Comparison of ENCODE assay signal across 12 cellular contexts in genomic region chr1:186420923-186421322, GRCh38. TPM values are rescaled to one million over a fixed set of nuclear protein-coding genes. Genes with fewer than 3 reads are reported as not detected.
DNase-seq lines count a peak whose midpoint lies in the region; ATAC-seq and TF ChIP-seq lines count a peak whose summit lies in the region.
"Had no signal": no experiment of that assay in that cellular context is flagged by ENCODE, and none has a peak within 500 bp of the region (broad histone marks: within the 10 kb centered on the region; RNA-seq: fewer than 3 reads in every experiment).

No MANE protein-coding gene starts in this region.

- DNase-seq in GM03348 (ENCODE audit: low spot score) (peak; percentile 27), LoVo (ENCODE audit: low spot score) (no peak), NCI-H2196 (lab: John Stamatoyannopoulos, UW; ENCODE audit: unreplicated experiment) (no peak), caudate nucleus (lab: John Stamatoyannopoulos, UW) (no peak), prostate gland (ENCODE audit: low spot score) (no peak)
- DNase-seq in activated CD8-positive, alpha-beta T cell treated with anti-CD3 and anti-CD28 coated beads, Interleukin-2, amount 10 ng/mL, durations not matched to agents 7 days and 5 days, result no peak
- DNase-seq: dermis blood vessel endothelial cell; DMS53; naive thymus-derived CD8-positive, alpha-beta T cell; WERI-Rb-1 had no signal

- no peaks in the 10 kb centered on the region for H3K4me1 ChIP-seq in prostate gland (replicated peaks)

- peaks cover 20% of the 10 kb centered on the region for H3K4me1 Mint-ChIP-seq in activated CD8-positive, alpha-beta T cell treated with anti-CD3 and anti-CD28 coated beads, Interleukin-2, amount 10 ng/mL, durations not matched to agents 7 days and 5 days (ENCODE audit: low read depth)

- CTCF ChIA-PET in activated CD8-positive, alpha-beta T cell treated with anti-CD3 and anti-CD28 coated beads, Interleukin-2, amount 10 ng/mL, durations not matched to agents 7 days and 5 days (lab: Charles Lee), result interaction anchor here (1.0 to 2.7 kb wide), 5 partner anchors 11 to 565 kb away, joined by 4 to 13 read pairs (median 6); partner anchors contain the start of genes ODR4 and TPR

- peak overlapping the region; percentile 84 for H3K27ac Mint-ChIP-seq in activated CD8-positive, alpha-beta T cell treated with anti-CD3 and anti-CD28 coated beads, Interleukin-2, amount 10 ng/mL, durations not matched to agents 7 days and 5 days

- H3K27me3 ChIP-seq in prostate gland (replicated peaks; ENCODE audit: insufficient read depth), result no peaks in the 10 kb centered on the region

- H3K4me3 Mint-ChIP-seq in activated CD8-positive, alpha-beta T cell treated with anti-CD3 and anti-CD28 coated beads, Interleukin-2, amount 10 ng/mL, durations not matched to agents 7 days and 5 days, result peak overlapping the region; percentile 16
- H3K4me3 Mint-ChIP-seq: naive thymus-derived CD8-positive, alpha-beta T cell had no signal

- H3K9me3 ChIP-seq in prostate gland, result no peaks in the 10 kb centered on the region

- H3K27ac ChIP-seq in caudate nucleus (ENCODE audit: low read depth, low read length) (no peak overlapping the region), prostate gland (no peak overlapping the region)
- H3K27ac ChIP-seq: WERI-Rb-1 had no signal

- no peaks in the 10 kb centered on the region for H3K27me3 Mint-ChIP-seq in activated CD8-positive, alpha-beta T cell treated with anti-CD3 and anti-CD28 coated beads, Interleukin-2, amount 10 ng/mL, durations not matched to agents 7 days and 5 days (ENCODE audit: low read depth)
- H3K27me3 Mint-ChIP-seq: naive thymus-derived CD8-positive, alpha-beta T cell had no signal

- no peak overlapping the region for H3K4me3 ChIP-seq in prostate gland

- TF ChIP-seq POLR2A in prostate gland (IDR thresholded peaks at IDR 0.05), result no peak

- WGBS in prostate gland, result 70% methylated on average over 1 of the region's 1 CpG

- peaks cover 20% of the 10 kb centered on the region for H3K36me3 Mint-ChIP-seq in activated CD8-positive, alpha-beta T cell treated with anti-CD3 and anti-CD28 coated beads, Interleukin-2, amount 10 ng/mL, durations not matched to agents 7 days and 5 days (ENCODE audit: low read depth)

- ATAC-seq in GM19395 (IDR thresholded peaks at IDR 0.05; ENCODE audit: unreplicated experiment), result peak; percentile 94
- ATAC-seq in HG03064 (IDR thresholded peaks at IDR 0.05; ENCODE audit: low read depth, unreplicated experiment), result peak; percentile 96
- peak; percentile 42 for ATAC-seq in activated CD8-positive, alpha-beta T cell treated with anti-CD3 and anti-CD28 coated beads, Interleukin-2, amount 10 ng/mL, durations not matched to agents 7 days and 5 days
- ATAC-seq: naive thymus-derived CD8-positive, alpha-beta T cell had no signal

- TF ChIP-seq CTCF in prostate gland (IDR thresholded peaks at IDR 0.05), result no peak

- POLR2A ChIA-PET in activated CD8-positive, alpha-beta T cell treated with anti-CD3 and anti-CD28 coated beads, Interleukin-2, amount 10 ng/mL, durations not matched to agents 7 days and 5 days (lab: Charles Lee), result interaction anchor here (1.0 kb wide), 1 partner anchor 46 kb away, joined by 3 read pairs; the partner anchor contains the start of gene TPR

- no peaks in the 10 kb centered on the region for H3K36me3 ChIP-seq in prostate gland

- intact Hi-C loops in prostate gland (cut with DNase I), result no loop called here

- no peaks in the 10 kb centered on the region for H3K9me3 Mint-ChIP-seq in activated CD8-positive, alpha-beta T cell treated with anti-CD3 and anti-CD28 coated beads, Interleukin-2, amount 10 ng/mL, durations not matched to agents 7 days and 5 days (ENCODE audit: insufficient read depth)

RNA-seq across cellular contexts. Expression of gene PDC, which starts 40.0 kb away (rescaled TPM):
- total RNA-seq in activated CD8-positive, alpha-beta T cell treated with anti-CD3 and anti-CD28 coated beads, Interleukin-2, amount 10 ng/mL, durations not matched to agents 7 days and 5 days, result not detected
- total RNA-seq in prostate gland, result not detected
- total RNA-seq: dermis blood vessel endothelial cell; naive thymus-derived CD8-positive, alpha-beta T cell had no signal

RNA-seq across cellular contexts. Expression of gene ODR4, which starts 45.3 kb away (rescaled TPM):
- total RNA-seq in activated CD8-positive, alpha-beta T cell treated with anti-CD3 and anti-CD28 coated beads, Interleukin-2, amount 10 ng/mL, durations not matched to agents 7 days and 5 days, result 10 to 100 TPM; 12.1 to 12.8 TPM
- total RNA-seq in prostate gland, result 10 to 100 TPM; 30.1 to 31.6 TPM

RNA-seq across cellular contexts. Expression of gene TPR, which starts 45.9 kb away (rescaled TPM):
- total RNA-seq in activated CD8-positive, alpha-beta T cell treated with anti-CD3 and anti-CD28 coated beads, Interleukin-2, amount 10 ng/mL, durations not matched to agents 7 days and 5 days, result 100 to 1,000 TPM; 131 to 143 TPM
- total RNA-seq in prostate gland, result 100 to 1,000 TPM in 1 of 2 donors, 10 to 100 TPM in 1; 46.7 to 110 TPM

Comparison
In these comparisons a context has a peak if more than half of its experiments do, and no peak if none do; other contexts are left out.
1. ATAC-seq: peak in every context shown above with its lines; median percentile 96 in HG03064; 94 in GM19395; 42 in activated CD8-positive, alpha-beta T cell treated with anti-CD3 and anti-CD28 coated beads, Interleukin-2, amount 10 ng/mL, durations not matched to agents 7 days and 5 days.